11 cellular contexts compared by ENCODE assay signal in genomic region chr9:131550480-131550879, GRCh38. TPM values are rescaled to one million over a fixed set of nuclear protein-coding genes. Genes with fewer than 3 reads are reported as not detected.
"Had no signal": no experiment of that assay in that cellular context is flagged by ENCODE, and none has a peak within 500 bp of the region (broad histone marks: within the 10 kb centered on the region; RNA-seq: fewer than 3 reads in every experiment).

No MANE protein-coding gene starts in this region.

RNA-seq across cellular contexts. Expression of gene PRRT1B, which starts 5.2 kb away (rescaled TPM):
- total RNA-seq: activated CD4-positive, alpha-beta memory T cell treated with anti-CD3 and anti-CD28 coated beads, Interleukin-2, amount 10 ng/mL, durations not matched to agents 7 days and 5 days; activated CD4-positive, alpha-beta T cell treated with anti-CD3 and anti-CD28 coated beads for 36 hours; activated CD4-positive, alpha-beta T cell treated with anti-CD3 and anti-CD28 coated beads, Interleukin-2, amount 10 ng/mL, durations not matched to agents 7 days and 5 days; activated CD8-positive, alpha-beta memory T cell treated with anti-CD3 and anti-CD28 coated beads, Interleukin-2, amount 10 ng/mL, durations not matched to agents 7 days and 5 days; activated CD8-positive, alpha-beta T cell treated with anti-CD3 and anti-CD28 coated beads, Interleukin-2, amount 10 ng/mL, durations not matched to agents 7 days and 5 days; activated naive CD8-positive, alpha-beta T cell treated with anti-CD3 and anti-CD28 coated beads, Interleukin-2, amount 10 ng/mL, durations not matched to agents 7 days and 5 days; activated T-helper 2 cell treated with anti-CD3 and anti-CD28 coated beads, Interferon-gamma antibody, Interleukin-2, Interleukin-4, amounts not matched to agents 10 μg/mL and 5 μg/mL and 100 μg/mL, durations not matched to agents 14 hours and 24 hours and 36 hours; aorta; astrocyte; cardiac septum; T-helper 2 cell treated with Interferon-gamma antibody and Interleukin-4, amounts not matched to agents 100 ng/mL and 5 ng/mL, for 36 hours had no signal
- polyA plus RNA-seq: aorta had no signal
